2 cellular contexts compared by ENCODE assay signal in the genomic region with DNA sequence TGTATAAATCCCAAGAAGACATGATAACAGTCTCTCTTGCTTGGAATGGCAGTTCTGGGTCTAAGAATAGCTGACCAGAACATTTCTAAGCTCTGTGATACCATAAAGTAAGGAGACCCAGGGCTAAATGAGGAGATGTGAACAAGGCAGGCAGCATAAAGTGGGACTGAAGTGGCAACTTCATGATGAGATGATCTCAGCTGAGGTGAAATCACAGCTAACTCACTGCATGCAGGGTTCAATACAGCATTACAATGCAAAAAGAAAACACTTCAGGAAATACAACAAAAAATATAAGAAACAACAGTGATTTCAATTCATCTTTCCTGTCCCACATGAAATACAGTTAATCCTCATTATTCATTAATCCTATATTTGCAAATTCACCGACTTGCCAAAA.
TF ChIP-seq lines count a peak whose summit lies in the region.

No MANE protein-coding gene starts in this region.

TF ChIP-seq in IMR-90, 13 proteins besides CTCF, POLR2A, EP300 and RAD21:
- TF ChIP-seq SMC3 (IDR thresholded peaks at IDR 0.05; ENCODE audit: low read depth, low read length) (no peak), MXI1 (IDR thresholded peaks at IDR 0.05; ENCODE audit: borderline replicate concordance, low read depth, low read length) (no peak), FOS (IDR thresholded peaks at IDR 0.05; ENCODE audit: low read depth, low read length) (no peak), BHLHE40 (IDR thresholded peaks at IDR 0.05; ENCODE audit: low read depth, low read length) (no peak), RCOR1 (IDR thresholded peaks at IDR 0.05; ENCODE audit: insufficient replicate concordance, low read length) (no peak)
- TF ChIP-seq, protein P1, sequence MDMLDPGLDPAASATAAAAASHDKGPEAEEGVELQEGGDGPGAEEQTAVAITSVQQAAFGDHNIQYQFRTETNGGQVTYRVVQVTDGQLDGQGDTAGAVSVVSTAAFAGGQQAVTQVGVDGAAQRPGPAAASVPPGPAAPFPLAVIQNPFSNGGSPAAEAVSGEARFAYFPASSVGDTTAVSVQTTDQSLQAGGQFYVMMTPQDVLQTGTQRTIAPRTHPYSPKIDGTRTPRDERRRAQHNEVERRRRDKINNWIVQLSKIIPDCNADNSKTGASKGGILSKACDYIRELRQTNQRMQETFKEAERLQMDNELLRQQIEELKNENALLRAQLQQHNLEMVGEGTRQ (IDR thresholded peaks at IDR 0.05; ENCODE audit: low read depth, low read length) = no peak

TF ChIP-seq in WTC11, 78 proteins besides CTCF, POLR2A, EP300 and RAD21:
- TF ChIP-seq, protein P2, sequence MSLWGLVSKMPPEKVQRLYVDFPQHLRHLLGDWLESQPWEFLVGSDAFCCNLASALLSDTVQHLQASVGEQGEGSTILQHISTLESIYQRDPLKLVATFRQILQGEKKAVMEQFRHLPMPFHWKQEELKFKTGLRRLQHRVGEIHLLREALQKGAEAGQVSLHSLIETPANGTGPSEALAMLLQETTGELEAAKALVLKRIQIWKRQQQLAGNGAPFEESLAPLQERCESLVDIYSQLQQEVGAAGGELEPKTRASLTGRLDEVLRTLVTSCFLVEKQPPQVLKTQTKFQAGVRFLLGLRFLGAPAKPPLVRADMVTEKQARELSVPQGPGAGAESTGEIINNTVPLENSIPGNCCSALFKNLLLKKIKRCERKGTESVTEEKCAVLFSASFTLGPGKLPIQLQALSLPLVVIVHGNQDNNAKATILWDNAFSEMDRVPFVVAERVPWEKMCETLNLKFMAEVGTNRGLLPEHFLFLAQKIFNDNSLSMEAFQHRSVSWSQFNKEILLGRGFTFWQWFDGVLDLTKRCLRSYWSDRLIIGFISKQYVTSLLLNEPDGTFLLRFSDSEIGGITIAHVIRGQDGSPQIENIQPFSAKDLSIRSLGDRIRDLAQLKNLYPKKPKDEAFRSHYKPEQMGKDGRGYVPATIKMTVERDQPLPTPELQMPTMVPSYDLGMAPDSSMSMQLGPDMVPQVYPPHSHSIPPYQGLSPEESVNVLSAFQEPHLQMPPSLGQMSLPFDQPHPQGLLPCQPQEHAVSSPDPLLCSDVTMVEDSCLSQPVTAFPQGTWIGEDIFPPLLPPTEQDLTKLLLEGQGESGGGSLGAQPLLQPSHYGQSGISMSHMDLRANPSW (CRISPR knock-in tag; conservative IDR thresholded peaks at IDR 0.05; ENCODE audit: low read depth) = no peak
- TF ChIP-seq ZNF423 (CRISPR knock-in tag; IDR thresholded peaks at IDR 0.05) (no peak), ZNF671 (CRISPR knock-in tag; IDR thresholded peaks at IDR 0.05) (no peak), MXD4 (CRISPR knock-in tag; IDR thresholded peaks at IDR 0.05; ENCODE audit: borderline replicate concordance) (no peak)
